ENCODE assay signal across 1 cellular context in genomic region chr9:81609782-81610738, GRCh38.
TF ChIP-seq lines count a peak whose summit lies in the region.

No MANE protein-coding gene starts in this region.

TF ChIP-seq in HepG2, 621 proteins besides CTCF, POLR2A, EP300 and RAD21 (continued from another document and continues in another):
- TF ChIP-seq ZNF770 (CRISPR knock-in tag; IDR thresholded peaks at IDR 0.05) (no peak), HOMEZ (CRISPR knock-in tag; IDR thresholded peaks at IDR 0.05; ENCODE audit: low read depth) (peak; percentile 55; the same call in 1 of the 2 replicates), JUND (CRISPR knock-in tag; IDR thresholded peaks at IDR 0.05) (0 out of 2 replicates have a peak, but pooled peaks have one; percentile 63), ZBTB7A (CRISPR knock-in tag; IDR thresholded peaks at IDR 0.05) (peak; percentile 72; the same call in 1 of the 2 replicates), ZBTB2 (CRISPR knock-in tag; IDR thresholded peaks at IDR 0.05; ENCODE audit: low read depth) (no peak), ETS1 (CRISPR knock-in tag; IDR thresholded peaks at IDR 0.05) (no peak), HBP1 (CRISPR knock-in tag; IDR thresholded peaks at IDR 0.05; ENCODE audit: low read depth) (no peak), MATR3 (CRISPR knock-in tag; IDR thresholded peaks at IDR 0.05) (no peak), TAF15 (IDR thresholded peaks at IDR 0.05; ENCODE audit: low read depth, low read length, poor library complexity, severe bottlenecking) (no peak), BORCS8-MEF2B (CRISPR knock-in tag; IDR thresholded peaks at IDR 0.05) (no peak), ZNF75D (CRISPR knock-in tag; IDR thresholded peaks at IDR 0.05; ENCODE audit: borderline replicate concordance) (no peak), MTF1 (CRISPR knock-in tag; IDR thresholded peaks at IDR 0.05) (no peak), IRX3 (CRISPR knock-in tag; IDR thresholded peaks at IDR 0.05; ENCODE audit: borderline replicate concordance, low read depth) (no peak), ZNF768 (CRISPR knock-in tag; IDR thresholded peaks at IDR 0.05) (no peak), SYNCRIP (IDR thresholded peaks at IDR 0.05; ENCODE audit: insufficient read depth, low read depth, low read length) (no peak), ZSCAN20 (CRISPR knock-in tag; IDR thresholded peaks at IDR 0.05; ENCODE audit: borderline replicate concordance) (no peak), TBL1XR1 (IDR thresholded peaks at IDR 0.05; ENCODE audit: borderline replicate concordance, low read length, partially characterized antibody) (no peak), SIX4 (CRISPR knock-in tag; IDR thresholded peaks at IDR 0.05) (peak; percentile 76; the same call in 1 of the 2 replicates), ZNF687 (CRISPR knock-in tag; IDR thresholded peaks at IDR 0.05) (peak; percentile 31; the same call in 1 of the 2 replicates), MYC (CRISPR knock-in tag; IDR thresholded peaks at IDR 0.05; ENCODE audit: borderline replicate concordance) (no peak), HMGXB3 (CRISPR knock-in tag; IDR thresholded peaks at IDR 0.05; ENCODE audit: borderline replicate concordance) (0 out of 2 replicates have a peak, but pooled peaks have one; percentile 22), CBX5 (CRISPR knock-in tag; IDR thresholded peaks at IDR 0.05; ENCODE audit: borderline replicate concordance) (no peak), TRIM24 (CRISPR knock-in tag; IDR thresholded peaks at IDR 0.05) (peak; percentile 71; the same call in 1 of the 2 replicates), ZBTB8A (CRISPR knock-in tag; IDR thresholded peaks at IDR 0.05; ENCODE audit: borderline replicate concordance, low read depth) (no peak), GABPA (IDR thresholded peaks at IDR 0.05; ENCODE audit: low read depth, low read length) (no peak), GABPA (CRISPR knock-in tag; IDR thresholded peaks at IDR 0.05; ENCODE audit: low read depth) (peak; percentile 57), FOXK2 (IDR thresholded peaks at IDR 0.05) (no peak), RXRA (CRISPR knock-in tag; IDR thresholded peaks at IDR 0.05) (peak; percentile 21; the same call in 1 of the 2 replicates), MIXL1 (CRISPR knock-in tag; IDR thresholded peaks at IDR 0.05) (peak; percentile 74; the same call in 1 of the 2 replicates), HMG20A (CRISPR knock-in tag; IDR thresholded peaks at IDR 0.05; ENCODE audit: borderline replicate concordance) (peak; percentile 94), ZFAT (CRISPR knock-in tag; conservative IDR thresholded peaks at IDR 0.05) (no peak), ATF2 (CRISPR knock-in tag; IDR thresholded peaks at IDR 0.05) (peak; percentile 92; the same call in 1 of the 2 replicates), KAT2B (IDR thresholded peaks at IDR 0.05; ENCODE audit: borderline replicate concordance, low read depth, low read length) (no peak), DNMT1 (CRISPR knock-in tag; IDR thresholded peaks at IDR 0.05) (no peak), ARNTL (CRISPR knock-in tag; IDR thresholded peaks at IDR 0.05) (peak; percentile 36; the same call in 1 of the 2 replicates), ZNF839 (CRISPR knock-in tag; IDR thresholded peaks at IDR 0.05; ENCODE audit: borderline replicate concordance) (no peak), RFXAP (CRISPR knock-in tag; IDR thresholded peaks at IDR 0.05; ENCODE audit: borderline replicate concordance) (no peak), CREB1 (IDR thresholded peaks at IDR 0.05) (no peak), CREB1 (CRISPR knock-in tag; IDR thresholded peaks at IDR 0.05) (peak; percentile 64), ZKSCAN8 (CRISPR knock-in tag; IDR thresholded peaks at IDR 0.05; ENCODE audit: borderline replicate concordance) (peak; percentile 75), SAFB2 (CRISPR knock-in tag; IDR thresholded peaks at IDR 0.05; ENCODE audit: borderline replicate concordance, low read depth) (no peak), TFDP2 (CRISPR knock-in tag; IDR thresholded peaks at IDR 0.05) (no peak), NFYC (CRISPR knock-in tag; IDR thresholded peaks at IDR 0.05) (peak; percentile 15; the same call in 1 of the 2 replicates), ZSCAN29 (CRISPR knock-in tag; conservative IDR thresholded peaks at IDR 0.05) (no peak), ZNF782 (CRISPR knock-in tag; IDR thresholded peaks at IDR 0.05; ENCODE audit: borderline replicate concordance) (no peak), ZNF234 (CRISPR knock-in tag; conservative IDR thresholded peaks at IDR 0.05) (no peak), THYN1 (CRISPR knock-in tag; IDR thresholded peaks at IDR 0.05; ENCODE audit: borderline replicate concordance, low read depth) (no peak)
